8 cellular contexts compared by ENCODE assay signal in genomic region chr6:127342296-127342945, GRCh38. TPM values are rescaled to one million over a fixed set of nuclear protein-coding genes. Genes with fewer than 3 reads are reported as not detected.
A peak's percentile ranks its signal among the peaks of the same experiment; 100 is the strongest.
DNase-seq lines count a peak whose midpoint lies in the region; ATAC-seq, FAIRE-seq and TF ChIP-seq lines count a peak whose summit lies in the region.

No MANE protein-coding gene starts in this region.

- no peak for TF ChIP-seq CTCF in endodermal cell (conservative IDR thresholded peaks at IDR 0.05)

- ATAC-seq in HG03521 (IDR thresholded peaks at IDR 0.05; ENCODE audit: unreplicated experiment) = no peak

- no peaks in the 10 kb centered on the region for H3K9me3 Mint-ChIP-seq in endodermal cell

- H3K27ac Mint-ChIP-seq in endodermal cell = no peak overlapping the region

- FAIRE-seq in GM12891 (lab: Jason Lieb, UNC) = peak; percentile 43

- H3K4me1 ChIP-seq in endodermal cell (ENCODE audit: control insufficient read depth, insufficient read depth, low read length) (peaks cover 4% of the 10 kb centered on the region), muscle layer of colon (ENCODE audit: insufficient read depth, low read length) (peaks cover 25% of the 10 kb centered on the region)

- DNase-seq in GM12891 (ENCODE audit: insufficient read length, low spot score) (no peak), NCI-H146 (lab: John Stamatoyannopoulos, UW) (peak; percentile 21), endodermal cell (peak; percentile 67), mesenteric fat pad (ENCODE audit: low spot score) (no peak), substantia nigra (lab: John Stamatoyannopoulos, UW) (no peak)
- DNase-seq in activated CD4-positive, alpha-beta T cell treated with anti-CD3 and anti-CD28 coated beads for 1 hour = no peak

- H3K27me3 ChIP-seq in endodermal cell (ENCODE audit: control insufficient read depth, insufficient read depth, low read length, poor library complexity, severe bottlenecking) (no peaks in the 10 kb centered on the region), muscle layer of colon (ENCODE audit: control insufficient read depth in 1 of 2, insufficient read depth in 2 of 2, low read length in 2 of 2) (no peaks in the 10 kb centered on the region)

- H3K4me1 Mint-ChIP-seq in endodermal cell = peaks cover 14% of the 10 kb centered on the region

- H3K9me3 ChIP-seq in endodermal cell (ENCODE audit: control insufficient read depth, low read length) (no peaks in the 10 kb centered on the region), muscle layer of colon (ENCODE audit: low read length) (no peaks in the 10 kb centered on the region)

- WGBS in endodermal cell (ENCODE audit: insufficient coverage in 1 of 2, insufficient read length in 1 of 2), 2 experiments = 8 to 15% methylated on average over 7 to 10 of the region's 10 CpGs

- H3K4me3 Mint-ChIP-seq in endodermal cell = no peak overlapping the region

- H3K36me3 ChIP-seq in endodermal cell (ENCODE audit: control insufficient read depth, insufficient read depth, low read length) (no peaks in the 10 kb centered on the region), muscle layer of colon (ENCODE audit: insufficient read depth, low read length) (no peaks in the 10 kb centered on the region)

- H3K27ac ChIP-seq in endodermal cell (ENCODE audit: low read depth, low read length) (peak overlapping the region; percentile 91), muscle layer of colon (ENCODE audit: low read depth, low read length) (peak overlapping the region; percentile 93), substantia nigra (ENCODE audit: low read depth, low read length, poor library complexity, severe bottlenecking) (no peak overlapping the region)

- H3K36me3 Mint-ChIP-seq in endodermal cell (ENCODE audit: low read depth) = peaks cover 5% of the 10 kb centered on the region

- no peaks in the 10 kb centered on the region for H3K27me3 Mint-ChIP-seq in endodermal cell (ENCODE audit: insufficient read depth)

- TF ChIP-seq POLR2A in GM12891 (IDR thresholded peaks at IDR 0.05; ENCODE audit: low read depth, low read length) = no peak

- H3K9ac ChIP-seq in endodermal cell (ENCODE audit: extremely low read depth, low read length, poor library complexity, severe bottlenecking) (peak overlapping the region; percentile 92), muscle layer of colon (ENCODE audit: low read length) (peak overlapping the region; percentile 22)

- H3K4me3 ChIP-seq in endodermal cell (ENCODE audit: low read length) (peak overlapping the region; percentile 90), muscle layer of colon (ENCODE audit: low read depth in 1 of 2, low read length in 2 of 2) (peak overlapping the region; percentile 84 to 96)

TF ChIP-seq in GM12891, 5 proteins besides CTCF, POLR2A, EP300 and RAD21:
- TF ChIP-seq POLR2AphosphoS5 (IDR thresholded peaks at IDR 0.05; ENCODE audit: low read depth, low read length) = no peak
- TF ChIP-seq TAF1 (IDR thresholded peaks at IDR 0.05; ENCODE audit: low read depth, low read length) = no peak
- no peak for TF ChIP-seq PAX5 (IDR thresholded peaks at IDR 0.05; ENCODE audit: insufficient read depth, low read length, severe bottlenecking)
- TF ChIP-seq POU2F2 (IDR thresholded peaks at IDR 0.05; ENCODE audit: low read depth, low read length) = no peak
- TF ChIP-seq SPI1 (IDR thresholded peaks at IDR 0.05; ENCODE audit: low read depth, low read length) = no peak

RNA-seq across cellular contexts. Expression of gene ECHDC1, which starts 1.0 kb away (rescaled TPM):
- 42.5 TPM for polyA plus RNA-seq in GM12891 (2012; ENCODE audit: low read depth, missing spikeins)
- 10 to 100 TPM; 45.5 to 58.2 TPM for total RNA-seq in endodermal cell
- 70.2 TPM for polyA plus RNA-seq in endodermal cell (2013, experiment 1 of 2)
- polyA plus RNA-seq in endodermal cell (2013, experiment 2 of 2) = 65.3 TPM
- 70.7 TPM for total RNA-seq in mesenteric fat pad

Comparison
In these comparisons a context has a peak if more than half of its experiments do, and no peak if none do; other contexts are left out.
1. DNase-seq: peak in NCI-H146 (single experiment) and endodermal cell (single experiment); none in GM12891 (single experiment), mesenteric fat pad (single experiment), substantia nigra (0 of 49) and activated CD4-positive, alpha-beta T cell treated with anti-CD3 and anti-CD28 coated beads for 1 hour (single experiment).